ENCODE assay signal across 1 cellular context in the genomic region with DNA sequence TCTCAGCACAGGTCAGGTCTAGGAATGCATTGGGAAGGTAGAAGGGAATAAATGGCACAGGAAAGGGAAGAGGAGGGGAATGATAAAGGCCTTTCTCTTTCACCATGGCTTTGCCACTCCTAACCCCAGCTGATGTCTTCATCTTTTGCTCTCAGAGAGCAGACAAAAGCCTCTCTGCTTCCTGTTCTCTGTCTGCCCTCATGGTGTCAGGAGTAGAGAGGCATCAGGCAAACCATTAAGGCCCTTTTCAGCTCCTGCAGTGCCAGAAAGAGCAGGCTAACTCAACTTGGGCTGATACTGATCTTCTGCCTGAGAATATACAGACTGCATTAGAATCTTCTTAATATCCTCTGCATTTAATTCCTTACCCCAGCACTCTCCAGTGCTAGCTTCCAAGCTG.
TF ChIP-seq lines count a peak whose summit lies in the region.

No MANE protein-coding gene starts in this region.

TF ChIP-seq in GM23338, 12 proteins besides CTCF, POLR2A, EP300 and RAD21:
- TF ChIP-seq ZNF462 (CRISPR knock-in tag; IDR thresholded peaks at IDR 0.05) (no peak), POLR2AphosphoS5 (IDR thresholded peaks at IDR 0.05; ENCODE audit: low read depth) (no peak), EZH2phosphoT487 (IDR thresholded peaks at IDR 0.05; ENCODE audit: unreplicated experiment) (no peak)
